8 cellular contexts compared by ENCODE assay signal in the genomic region with DNA sequence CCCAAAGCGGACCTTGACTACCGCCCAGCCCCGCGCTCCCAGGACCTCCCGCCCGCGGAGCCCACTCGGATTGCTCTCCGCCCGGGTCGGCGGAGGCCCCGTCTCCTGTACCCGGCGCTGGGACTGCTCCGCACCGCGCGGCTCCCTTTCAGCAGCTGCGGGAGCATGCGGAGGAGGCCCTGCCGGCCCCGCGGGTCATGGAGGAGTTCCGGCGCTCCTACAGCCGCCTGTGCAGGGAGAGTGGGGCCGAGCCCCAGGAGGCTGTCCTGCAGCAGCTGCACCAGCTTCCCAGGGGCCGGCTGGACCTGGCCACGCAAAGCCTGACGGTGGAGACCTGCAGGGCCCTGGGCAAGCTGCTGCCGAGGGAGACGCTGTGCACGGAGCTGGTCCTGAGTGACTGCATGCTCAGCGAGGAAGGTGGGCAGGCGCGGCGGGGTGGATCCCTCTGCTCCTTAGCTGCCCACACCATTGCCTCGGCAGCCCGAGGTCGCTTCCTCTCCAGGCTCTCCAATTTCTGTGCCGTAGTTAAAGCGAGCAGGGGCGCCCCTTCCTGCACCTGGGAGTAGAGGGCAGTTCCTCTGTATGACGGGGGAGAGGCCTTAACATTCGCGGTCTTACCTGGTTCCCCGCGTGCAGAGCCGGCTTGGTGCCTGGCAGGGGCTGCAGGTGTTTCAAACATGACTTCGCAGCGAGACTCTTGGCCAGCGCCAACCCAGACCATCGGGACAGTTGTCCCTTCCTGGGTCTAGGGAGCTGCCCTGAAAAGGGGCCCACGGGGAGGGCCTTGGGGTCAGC. TPM values are rescaled to one million over a fixed set of nuclear protein-coding genes. Genes with fewer than 3 reads are reported as not detected.
DNase-seq lines count a peak whose midpoint lies in the region; FAIRE-seq and TF ChIP-seq lines count a peak whose summit lies in the region.

No MANE protein-coding gene starts in this region.

- H2BK12ac ChIP-seq in mesenchymal stem cell (ENCODE audit: low read length in 2 of 2): peak overlapping the region in 1 of 2 experiments; percentile 34

- H3K36me3 ChIP-seq in H7 (replicated peaks; ENCODE audit: control insufficient read depth, insufficient read depth, low read length) (peaks cover 6% of the 10 kb centered on the region), bronchial epithelial cell (ENCODE audit: control insufficient read depth, insufficient read depth, low read length) (peaks cover 2% of the 10 kb centered on the region), mesenchymal stem cell (ENCODE audit: control insufficient read depth in 1 of 2, insufficient read depth in 2 of 2, low read depth in 1 of 2, low read length in 2 of 2) (peaks cover 5 to 48% of the 10 kb centered on the region in 2 experiments), vagina (no peaks in the 10 kb centered on the region)

- H3K4me1 ChIP-seq in mesenchymal stem cell (ENCODE audit: control insufficient read depth, insufficient read depth, low read depth, low read length) (peaks cover 33% of the 10 kb centered on the region), vagina (peaks cover 48% of the 10 kb centered on the region)

- FAIRE-seq in bronchial epithelial cell (lab: Jason Lieb, UNC): no peak

- peak overlapping the region in 1 of 2 experiments; percentile 95 for H3K14ac ChIP-seq in mesenchymal stem cell (ENCODE audit: low read length in 2 of 2)

- peak overlapping the region in 1 of 2 experiments; percentile 75 for H3K23ac ChIP-seq in mesenchymal stem cell (ENCODE audit: low read length in 2 of 2)

- peak overlapping the region; percentile 76 for H2AFZ ChIP-seq in mesenchymal stem cell (ENCODE audit: low read depth, low read length)

- peak overlapping the region; percentile 10 to 37 for H3K18ac ChIP-seq in mesenchymal stem cell (ENCODE audit: low read depth in 1 of 2, low read length in 2 of 2)

- H3K9me3 ChIP-seq in mesenchymal stem cell (ENCODE audit: control insufficient read depth, low read length) (no peaks in the 10 kb centered on the region), vagina (no peaks in the 10 kb centered on the region)

- peak overlapping the region; percentile 63 to 71 for H3K4ac ChIP-seq in mesenchymal stem cell (ENCODE audit: low read depth in 1 of 2, low read length in 2 of 2)

- no peak overlapping the region for H2BK15ac ChIP-seq in mesenchymal stem cell (ENCODE audit: low read depth, poor library complexity, severe bottlenecking)

- intact Hi-C loops in vagina (cut with DNase I): loop anchor here (2.0 to 5.0 kb wide), 2 partner anchors 46 to 67 kb away; a partner anchor contains a TSS

- whole genome bisulfite sequencing in mesenchymal stem cell: 13% methylated on average over 55 of the region's 55 CpGs

- H2BK120ac ChIP-seq in mesenchymal stem cell (ENCODE audit: low read depth, low read length): no peak overlapping the region

- H3K9ac ChIP-seq in mesenchymal stem cell (ENCODE audit: low read length): peak overlapping the region; percentile 71

- peaks cover 34% of the 10 kb centered on the region for H3K79me1 ChIP-seq in mesenchymal stem cell (replicated peaks; ENCODE audit: low read length, poor library complexity, severe bottlenecking)

- peak overlapping the region; percentile 96 for H3K4me2 ChIP-seq in mesenchymal stem cell (ENCODE audit: low read length, poor library complexity, severe bottlenecking)

- H4K8ac ChIP-seq in mesenchymal stem cell (ENCODE audit: low read length): no peak overlapping the region

- H3K27me3 ChIP-seq in H7 (ENCODE audit: control insufficient read depth, insufficient read depth, low read length) (no peaks in the 10 kb centered on the region; the same call in 1 of the 2 replicates), bronchial epithelial cell (ENCODE audit: control insufficient read depth, insufficient read depth, low read length) (no peaks in the 10 kb centered on the region), mesenchymal stem cell (ENCODE audit: control insufficient read depth in 1 of 2, insufficient read depth in 1 of 2, low read length in 2 of 2) (no peaks in the 10 kb centered on the region), vagina (no peaks in the 10 kb centered on the region)

- no peak overlapping the region for H2BK5ac ChIP-seq in mesenchymal stem cell (ENCODE audit: low read depth, low read length, poor library complexity, severe bottlenecking)

- H3K27ac ChIP-seq in mesenchymal stem cell (ENCODE audit: low read length, poor library complexity, severe bottlenecking): no peak overlapping the region
- H3K27ac ChIP-seq in vagina: no peak overlapping the region

- DNase-seq in NCI-H2227 (lab: John Stamatoyannopoulos, UW; ENCODE audit: unreplicated experiment) (peak; percentile 66), NCI-H2227 treated with DMSO at 0.1 percent for 48 hours (lab: John Stamatoyannopoulos, UW) (no peak), H7 (peak; percentile 84), NOMO-1 treated with DMSO at 0.1 percent for 48 hours (lab: John Stamatoyannopoulos, UW; ENCODE audit: unreplicated experiment) (peak; percentile 28), bronchial epithelial cell (ENCODE audit: low read depth) (no peak), mesenchymal stem cell (peak; percentile 43), vagina (ENCODE audit: extremely low spot score in 2 of 2) (no peak), kidney glomerular epithelial cell (lab: John Stamatoyannopoulos, UW) (no peak)

- H4K91ac ChIP-seq in mesenchymal stem cell (ENCODE audit: low read length): peak overlapping the region; percentile 22

- TF ChIP-seq POLR2A in vagina (IDR thresholded peaks at IDR 0.05): no peak

- TF ChIP-seq CTCF in bronchial epithelial cell (IDR thresholded peaks at IDR 0.05; ENCODE audit: insufficient read depth, low read length, severe bottlenecking): no peak
- no peak for TF ChIP-seq CTCF in vagina (IDR thresholded peaks at IDR 0.05)

- no peak overlapping the region for H2AK5ac ChIP-seq in mesenchymal stem cell (ENCODE audit: low read length, severe bottlenecking)

- H3K4me3 ChIP-seq in H7 (ENCODE audit: insufficient read depth, low read depth, low read length): peak overlapping the region; percentile 77
- H3K4me3 ChIP-seq in bronchial epithelial cell (ENCODE audit: low read depth, low read length): peak overlapping the region; percentile 78
- peak overlapping the region; percentile 75 to 82 for H3K4me3 ChIP-seq in mesenchymal stem cell (ENCODE audit: insufficient read depth in 1 of 2, low read depth in 1 of 2, low read length in 2 of 2)
- H3K4me3 ChIP-seq in vagina: peak overlapping the region; percentile 82 to 84

RNA-seq across cellular contexts. Expression of a gene that starts 0.5 kb away (rescaled TPM):
- 45.2 and 46.5 TPM in 2 replicates for total RNA-seq in H7 (2014; rRNA removed; shearing (Covaris generic))
- 6.1 and 8.4 TPM in 2 replicates for total RNA-seq in bronchial epithelial cell
- polyA plus RNA-seq in mesenchymal stem cell (2013, experiment 1 of 2): 4.8 TPM
- polyA plus RNA-seq in mesenchymal stem cell (2013, experiment 2 of 2): 5.2 TPM
- 14.0 TPM for total RNA-seq in vagina

RNA-seq across cellular contexts. Expression of a gene that starts 1.0 kb away (rescaled TPM):
- 171 and 247 TPM in 2 replicates for total RNA-seq in H7 (2014; rRNA removed; shearing (Covaris generic))
- total RNA-seq in bronchial epithelial cell (33.8 and 38.7 TPM in 2 replicates), vagina (101 TPM)
- polyA plus RNA-seq in mesenchymal stem cell (2013, experiment 1 of 2): 26.5 TPM
- 26.0 TPM for polyA plus RNA-seq in mesenchymal stem cell (2013, experiment 2 of 2)

RNA-seq across cellular contexts. Expression of a gene that starts 7.8 kb away (rescaled TPM):
- total RNA-seq in H7 (2014; rRNA removed; shearing (Covaris generic)): 155 and 175 TPM in 2 replicates
- 18.7 and 25.2 TPM in 2 replicates for total RNA-seq in bronchial epithelial cell
- polyA plus RNA-seq in mesenchymal stem cell (2013, experiment 1 of 2): 33.3 TPM
- 31.4 TPM for polyA plus RNA-seq in mesenchymal stem cell (2013, experiment 2 of 2)
- total RNA-seq in vagina: 12.8 TPM

RNA-seq across cellular contexts. Expression of a gene that starts 13.9 kb away (rescaled TPM):
- total RNA-seq in H7 (2014; rRNA removed; shearing (Covaris generic)): 72.7 and 110 TPM in 2 replicates
- 83.3 and 87.9 TPM in 2 replicates for total RNA-seq in bronchial epithelial cell
- 39.7 TPM for polyA plus RNA-seq in mesenchymal stem cell (2013, experiment 1 of 2)
- 43.5 TPM for polyA plus RNA-seq in mesenchymal stem cell (2013, experiment 2 of 2)
- total RNA-seq in vagina: 106 TPM

RNA-seq across cellular contexts. Expression of a gene that starts 28.0 kb away (rescaled TPM):
- total RNA-seq in H7 (2014; rRNA removed; shearing (Covaris generic)): 43.0 and 50.8 TPM in 2 replicates
- total RNA-seq in bronchial epithelial cell: 26.3 and 38.7 TPM in 2 replicates
- polyA plus RNA-seq in mesenchymal stem cell (2013, experiment 1 of 2): 31.3 TPM
- 31.7 TPM for polyA plus RNA-seq in mesenchymal stem cell (2013, experiment 2 of 2)
- 61.4 TPM for total RNA-seq in vagina

Comparison
In these comparisons a context has a peak if more than half of its experiments do, and no peak if none do; other contexts are left out.
1. DNase-seq: peak in NCI-H2227 (single experiment), H7 (single experiment), NOMO-1 treated with DMSO at 0.1 percent for 48 hours (single experiment) and mesenchymal stem cell (single experiment); none in NCI-H2227 treated with DMSO at 0.1 percent for 48 hours (single experiment), bronchial epithelial cell (single experiment), vagina (0 of 2) and kidney glomerular epithelial cell (single experiment).
2. Peak in every context shown above with its lines, with median percentiles within 50 percentile points of each other: H3K4me3 ChIP-seq.